ENCODE assay signal across 8 cellular contexts in genomic region chr19:12723383-12723642, GRCh38. TPM values are rescaled to one million over a fixed set of nuclear protein-coding genes. Genes with fewer than 3 reads are reported as not detected.
DNase-seq lines count a peak whose midpoint lies in the region; ATAC-seq, FAIRE-seq and TF ChIP-seq lines count a peak whose summit lies in the region.

No MANE protein-coding gene starts in this region.

- H3K4me3 Mint-ChIP-seq in T-cell = peak overlapping the region; percentile 87 to 95 (median 93)

- no peaks in the 10 kb centered on the region for H3K27me3 ChIP-seq in small intestine (ENCODE audit: control insufficient read depth in 2 of 2, insufficient read depth in 2 of 2, low read length in 2 of 2)

- peaks cover 0 to 7% of the 10 kb centered on the region in 2 donors for H3K36me3 ChIP-seq in small intestine (ENCODE audit: control insufficient read depth in 2 of 2, insufficient read depth in 2 of 2, low read length in 2 of 2)

- peak overlapping the region; percentile 15 to 87 for H3K27ac ChIP-seq in small intestine (ENCODE audit: low read depth in 1 of 2, low read length in 1 of 2)

- peak; percentile 13 for DNase-seq in SIG-M5 treated with dmso at 0.1 percent for 504 hours (lab: John Stamatoyannopoulos, UW; ENCODE audit: unreplicated experiment)
- DNase-seq in SIG-M5 (lab: John Stamatoyannopoulos, UW) = no peak
- DNase-seq in T-cell = no peak
- no peak for DNase-seq in fibroblast of pulmonary artery (ENCODE audit: low read depth)
- DNase-seq in small intestine = no peak
- DNase-seq in HEK293T (ENCODE audit: extremely low spot score) = no peak
- DNase-seq in islet precursor cell = no peak

- H3K9me3 ChIP-seq in small intestine (ENCODE audit: control insufficient read depth, low read depth) = no peaks in the 10 kb centered on the region

- POLR2A ChIA-PET in T-cell (lab: Charles Lee) (interaction anchor here (0.5 to 0.6 kb wide), 2 partner anchors 12 to 158 kb away, joined by 3 read pairs; partner anchors contain the start of gene DNASE2 (in 1 of the 2)), HEK293T (lab: Yijun Ruan, JAX) (interaction anchor here (0.6 to 6.2 kb wide), 12 partner anchors 8 to 190 kb away, joined by 3 to 133 read pairs (median 6); partner anchors contain the start of genes DHPS, FBXW9, GET3 and MAN2B1)

- ATAC-seq in T-cell (replicated peaks in 1 of 4) (no peak), GM21717 (IDR thresholded peaks at IDR 0.05; ENCODE audit: unreplicated experiment) (no peak)

- H3K9me3 Mint-ChIP-seq in T-cell = no peaks in the 10 kb centered on the region

- no peaks in the 10 kb centered on the region for H3K36me3 Mint-ChIP-seq in T-cell

- H3K4me1 ChIP-seq in small intestine (ENCODE audit: control insufficient read depth in 2 of 2, insufficient read depth in 1 of 2, low read depth in 1 of 2, low read length in 1 of 2) = peaks cover 0 to 4% of the 10 kb centered on the region in 2 donors

- no peaks in the 10 kb centered on the region for H3K27me3 Mint-ChIP-seq in T-cell

- H3K4me3 ChIP-seq in fibroblast of pulmonary artery (replicated peaks; ENCODE audit: low read depth, low read length) = peak overlapping the region; percentile 81
- peak overlapping the region; percentile 33 to 45 for H3K4me3 ChIP-seq in small intestine (ENCODE audit: low read depth in 1 of 2, low read length in 2 of 2)

- no peak for FAIRE-seq in small intestine (lab: Jason Lieb, UNC)

- peak overlapping the region; percentile 90 to 91 for H3K27ac Mint-ChIP-seq in T-cell

- 0% methylated on average over 7 of the region's 7 CpGs for WGBS in small intestine, 3 donors

- peaks cover 29 to 42% (median 39%) of the 10 kb centered on the region in 3 donors for H3K4me1 Mint-ChIP-seq in T-cell

- CTCF ChIA-PET in T-cell (lab: Charles Lee) = interaction anchor here (0.6 to 1.2 kb wide), 5 partner anchors 13 to 159 kb away, joined by 3 read pairs; no protein-coding TSS in a partner anchor
- CTCF ChIA-PET in HEK293T (lab: Yijun Ruan, JAX) = interaction anchor here (0.9 kb wide), 2 partner anchors 34 to 37 kb away, joined by 4 to 5 read pairs; no protein-coding TSS in a partner anchor

- TF ChIP-seq CTCF in fibroblast of pulmonary artery (IDR thresholded peaks at IDR 0.05; ENCODE audit: low read length, missing control alignments) = no peak

TF ChIP-seq in HEK293T, 16 proteins besides CTCF, POLR2A, EP300 and RAD21:
- no peak for TF ChIP-seq FOXK2 (IDR thresholded peaks at IDR 0.05)
- no peak for TF ChIP-seq SP1 (IDR thresholded peaks at IDR 0.05)
- no peak for TF ChIP-seq LEF1 (IDR thresholded peaks at IDR 0.05; ENCODE audit: borderline replicate concordance)
- no peak for TF ChIP-seq FOXM1 (IDR thresholded peaks at IDR 0.05; ENCODE audit: borderline replicate concordance)
- no peak for TF ChIP-seq ARNT (IDR thresholded peaks at IDR 0.05)
- TF ChIP-seq FOXA1 (IDR thresholded peaks at IDR 0.05) = no peak

RNA-seq across cellular contexts. Expression of gene TNPO2, which starts 0.4 kb away (rescaled TPM):
- total RNA-seq in T-cell = 10 to 100 TPM; 53.7 to 78.8 (median 62.6) TPM
- polyA plus RNA-seq in small intestine = 10 to 100 TPM in 2 of 3 donors, 1 to 10 TPM in 1; 9.8 to 29.1 (median 10.3) TPM

RNA-seq across cellular contexts. Expression of gene TRIR, which starts 11.2 kb away (rescaled TPM):
- total RNA-seq in T-cell = 100 to 1,000 TPM; 167 to 256 (median 254) TPM
- 100 to 1,000 TPM; 253 to 376 (median 311) TPM for polyA plus RNA-seq in small intestine

RNA-seq across cellular contexts. Expression of gene GET3, which starts 14.0 kb away (rescaled TPM):
- total RNA-seq in T-cell = 10 to 100 TPM; 24.6 to 39.3 (median 34.1) TPM
- 10 to 100 TPM; 62.1 to 85.4 (median 75.8) TPM for polyA plus RNA-seq in small intestine

RNA-seq across cellular contexts. Expression of gene FBXW9, which starts 26.9 kb away (rescaled TPM):
- total RNA-seq in T-cell = 1 to 10 TPM; 3.4 to 6.2 (median 4.7) TPM
- 10 to 100 TPM in 1 of 3 donors, 1 to 10 TPM in 2; 4.5 to 11.8 (median 5.9) TPM for polyA plus RNA-seq in small intestine

RNA-seq across cellular contexts. Expression of gene BEST2, which starts 28.3 kb away (rescaled TPM):
- under 1 TPM in 1 of 5 donors, not detected in 4; 0.16 TPM for total RNA-seq in T-cell
- polyA plus RNA-seq in small intestine = 1 to 10 TPM in 1 of 3 donors, under 1 TPM in 1, not detected in 1; 0.10 to 3.4 TPM
